In the genomic region with DNA sequence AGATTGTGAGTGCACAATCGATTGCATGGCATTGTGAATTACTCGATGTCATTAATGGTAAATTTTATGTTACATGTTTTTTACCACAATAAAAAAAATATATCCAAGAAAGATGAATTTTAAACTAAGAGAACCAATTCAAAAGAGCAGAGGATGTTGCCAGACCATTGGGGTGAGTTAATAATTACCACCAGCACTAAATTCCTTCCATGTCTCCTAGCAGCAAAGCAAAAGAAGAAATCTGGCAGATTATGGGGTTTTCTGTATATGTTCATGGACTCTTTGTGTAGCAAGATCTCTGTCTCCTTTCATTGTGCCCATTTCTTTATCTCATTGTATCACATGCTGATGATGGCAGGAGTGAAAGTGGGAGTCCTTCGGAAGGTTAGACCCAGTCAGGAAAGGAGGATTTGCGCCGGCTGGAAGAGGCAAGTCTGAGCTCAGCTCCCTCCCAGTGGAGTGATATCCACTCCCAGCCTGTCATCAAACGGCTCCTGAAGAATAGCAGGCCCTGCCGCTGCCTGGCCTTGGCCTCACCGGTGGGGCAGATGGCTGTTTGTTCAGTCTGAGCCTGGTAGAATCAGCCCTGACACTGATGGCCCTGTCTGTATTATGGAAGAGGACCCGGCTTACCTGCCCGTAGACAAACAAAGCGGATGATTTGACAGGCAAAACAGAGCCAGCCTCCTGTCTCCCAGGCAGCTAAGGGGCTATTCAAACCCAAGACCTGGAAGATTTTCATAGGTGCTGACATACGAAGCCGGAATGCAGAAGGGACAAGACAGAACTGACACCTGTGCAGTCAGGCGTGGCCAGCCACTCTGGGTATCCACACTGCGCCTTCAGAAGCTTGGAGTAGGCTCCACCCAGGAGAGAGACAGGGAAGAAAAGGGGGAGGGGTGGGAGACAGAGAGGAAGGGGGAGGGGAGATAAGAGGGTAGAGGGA, we compare ENCODE assay signal across 15 cellular contexts. TPM values are rescaled to one million over a fixed set of nuclear protein-coding genes. Genes with fewer than 3 reads are reported as not detected.
DNase-seq lines count a peak whose midpoint lies in the region; ATAC-seq and TF ChIP-seq lines count a peak whose summit lies in the region.
"Had no signal": no experiment of that assay in that cellular context is flagged by ENCODE, and none has a peak within 500 bp of the region (broad histone marks: within the 10 kb centered on the region; RNA-seq: fewer than 3 reads in every experiment).

No MANE protein-coding gene starts in this region.

- TF ChIP-seq POLR2A in thyroid gland (IDR thresholded peaks at IDR 0.05) = peak in 1 of 2 donors; percentile 3
- TF ChIP-seq POLR2A in Peyer's patch (IDR thresholded peaks at IDR 0.05) = no peak

- no peak for ATAC-seq in GM18519 (IDR thresholded peaks at IDR 0.05; ENCODE audit: low FRiP score, unreplicated experiment)

- H3K36me3 ChIP-seq in thyroid gland (no peaks in the 10 kb centered on the region), Peyer's patch (no peaks in the 10 kb centered on the region)
- H3K36me3 ChIP-seq: upper lobe of left lung had no signal

- intact Hi-C loops in activated CD4-positive, alpha-beta T cell treated with anti-CD3 and anti-CD28 coated beads, Interleukin-2, amount 10 ng/mL, durations not matched to agents 24 days and 14 days (cut with micrococcal nuclease) = no loop called here
- intact Hi-C loops in thyroid gland (cut with DNase I) = no loop called here

- no peaks in the 10 kb centered on the region for H3K4me1 Mint-ChIP-seq in activated CD4-positive, alpha-beta T cell treated with anti-CD3 and anti-CD28 coated beads, Interleukin-2, amount 10 ng/mL, durations not matched to agents 24 days and 14 days
- H3K4me1 Mint-ChIP-seq: activated CD4-positive, alpha-beta memory T cell treated with anti-CD3 and anti-CD28 coated beads, Interleukin-2, amount 10 ng/mL, durations not matched to agents 7 days and 5 days; central memory CD8-positive, alpha-beta T cell had no signal

- H3K4me3 ChIP-seq in thyroid gland (replicated peaks in 1 of 3) = peak overlapping the region in 1 of 3 donors; percentile 13
- H3K4me3 ChIP-seq in Peyer's patch = no peak overlapping the region
- H3K4me3 ChIP-seq: upper lobe of left lung had no signal

- H3K4me3 Mint-ChIP-seq in activated CD4-positive, alpha-beta T cell treated with anti-CD3 and anti-CD28 coated beads, Interleukin-2, amount 10 ng/mL, durations not matched to agents 24 days and 14 days = no peak overlapping the region
- H3K4me3 Mint-ChIP-seq: activated CD4-positive, alpha-beta memory T cell treated with anti-CD3 and anti-CD28 coated beads, Interleukin-2, amount 10 ng/mL, durations not matched to agents 7 days and 5 days; central memory CD8-positive, alpha-beta T cell had no signal

- peaks cover 33 to 37% of the 10 kb centered on the region in 2 donors for H3K4me1 ChIP-seq in thyroid gland
- H3K4me1 ChIP-seq in Peyer's patch = no peaks in the 10 kb centered on the region
- H3K4me1 ChIP-seq: upper lobe of left lung had no signal

- peak; percentile 52 for DNase-seq in activated CD4-positive, alpha-beta T cell treated with anti-CD3 and anti-CD28 coated beads, Interleukin-2, amount 10 ng/mL, durations not matched to agents 24 days and 14 days
- no peak for DNase-seq in activated CD4-positive, alpha-beta T cell treated with anti-CD3 and anti-CD28 coated beads, Interleukin-2, amount 50 U/mL, for 4 hours
- DNase-seq in amniotic epithelial cell (ENCODE audit: low read depth) (peak; percentile 12), kidney glomerular epithelial cell (lab: John Stamatoyannopoulos, UW) (peak; percentile 45), thyroid gland (peak; percentile 51 to 57), AG08396 (ENCODE audit: low spot score) (no peak), Peyer's patch (no peak)
- DNase-seq: activated CD4-positive, alpha-beta memory T cell treated with anti-CD3 and anti-CD28 coated beads, Interleukin-2, amount 10 ng/mL, durations not matched to agents 7 days and 5 days; erythroblast; naive B cell; NCI-H226; T-helper 9 cell had no signal

- no peaks in the 10 kb centered on the region for H3K27me3 ChIP-seq in thyroid gland
- no peaks in the 10 kb centered on the region for H3K27me3 ChIP-seq in Peyer's patch
- H3K27me3 ChIP-seq: upper lobe of left lung had no signal

- H3K9me3 ChIP-seq in thyroid gland = no peaks in the 10 kb centered on the region
- H3K9me3 ChIP-seq in Peyer's patch = no peaks in the 10 kb centered on the region
- H3K9me3 ChIP-seq: upper lobe of left lung had no signal

- WGBS in thyroid gland, 2 donors = 24 to 31% methylated on average over 10 to 15 of the region's 15 CpGs

- peak overlapping the region; percentile 54 to 72 (median 66) for H3K27ac ChIP-seq in thyroid gland
- H3K27ac ChIP-seq in Peyer's patch = no peak overlapping the region
- H3K27ac ChIP-seq: upper lobe of left lung had no signal

- no peaks in the 10 kb centered on the region for H3K9me3 Mint-ChIP-seq in activated CD4-positive, alpha-beta T cell treated with anti-CD3 and anti-CD28 coated beads, Interleukin-2, amount 10 ng/mL, durations not matched to agents 24 days and 14 days
- H3K9me3 Mint-ChIP-seq: activated CD4-positive, alpha-beta memory T cell treated with anti-CD3 and anti-CD28 coated beads, Interleukin-2, amount 10 ng/mL, durations not matched to agents 7 days and 5 days; central memory CD8-positive, alpha-beta T cell had no signal

- TF ChIP-seq CTCF in thyroid gland (IDR thresholded peaks at IDR 0.05) (no peak), Peyer's patch (IDR thresholded peaks at IDR 0.05) (no peak)

- no peaks in the 10 kb centered on the region for H3K36me3 Mint-ChIP-seq in activated CD4-positive, alpha-beta T cell treated with anti-CD3 and anti-CD28 coated beads, Interleukin-2, amount 10 ng/mL, durations not matched to agents 24 days and 14 days (ENCODE audit: low read depth)
- H3K36me3 Mint-ChIP-seq: naive B cell had no signal

- no peak overlapping the region for H3K27ac Mint-ChIP-seq in activated CD4-positive, alpha-beta T cell treated with anti-CD3 and anti-CD28 coated beads, Interleukin-2, amount 10 ng/mL, durations not matched to agents 24 days and 14 days
- H3K27ac Mint-ChIP-seq: activated CD4-positive, alpha-beta memory T cell treated with anti-CD3 and anti-CD28 coated beads, Interleukin-2, amount 10 ng/mL, durations not matched to agents 7 days and 5 days had no signal

- H3K27me3 Mint-ChIP-seq in activated CD4-positive, alpha-beta T cell treated with anti-CD3 and anti-CD28 coated beads, Interleukin-2, amount 10 ng/mL, durations not matched to agents 24 days and 14 days = peaks cover 33% of the 10 kb centered on the region

RNA-seq across cellular contexts. Expression of gene FOXE1, which starts 21.9 kb away (rescaled TPM):
- total RNA-seq in activated CD4-positive, alpha-beta T cell treated with anti-CD3 and anti-CD28 coated beads, Interleukin-2, amount 10 ng/mL, durations not matched to agents 24 days and 14 days = not detected in 2 replicates
- total RNA-seq in thyroid gland = 100 to 1,000 TPM; 405 to 748 (median 454) TPM
- total RNA-seq in Peyer's patch = not detected
- total RNA-seq: activated CD4-positive, alpha-beta memory T cell treated with anti-CD3 and anti-CD28 coated beads, Interleukin-2, amount 10 ng/mL, durations not matched to agents 7 days and 5 days had no signal

Comparison
In these comparisons a context has a peak if more than half of its experiments do, and no peak if none do; other contexts are left out.
1. DNase-seq: peak in activated CD4-positive, alpha-beta T cell treated with anti-CD3 and anti-CD28 coated beads, Interleukin-2, amount 10 ng/mL, durations not matched to agents 24 days and 14 days (single experiment), amniotic epithelial cell (single experiment), kidney glomerular epithelial cell (single experiment) and thyroid gland (2 of 2); none in activated CD4-positive, alpha-beta T cell treated with anti-CD3 and anti-CD28 coated beads, Interleukin-2, amount 50 U/mL, for 4 hours (0 of 2), AG08396 (single experiment) and Peyer's patch (0 of 3).
2. H3K27ac ChIP-seq: peak in thyroid gland (3 of 3); none in Peyer's patch (0 of 4).
3. RNA of gene FOXE1, which starts 21.9 kb away (total RNA-seq): 405 to 748 TPM in thyroid gland; not detected in activated CD4-positive, alpha-beta T cell treated with anti-CD3 and anti-CD28 coated beads, Interleukin-2, amount 10 ng/mL, durations not matched to agents 24 days and 14 days and not detected in Peyer's patch; every median in the first group is over 100 times any median in the second.